Comparison of ENCODE assay signal across 1 cellular context in the genomic region with DNA sequence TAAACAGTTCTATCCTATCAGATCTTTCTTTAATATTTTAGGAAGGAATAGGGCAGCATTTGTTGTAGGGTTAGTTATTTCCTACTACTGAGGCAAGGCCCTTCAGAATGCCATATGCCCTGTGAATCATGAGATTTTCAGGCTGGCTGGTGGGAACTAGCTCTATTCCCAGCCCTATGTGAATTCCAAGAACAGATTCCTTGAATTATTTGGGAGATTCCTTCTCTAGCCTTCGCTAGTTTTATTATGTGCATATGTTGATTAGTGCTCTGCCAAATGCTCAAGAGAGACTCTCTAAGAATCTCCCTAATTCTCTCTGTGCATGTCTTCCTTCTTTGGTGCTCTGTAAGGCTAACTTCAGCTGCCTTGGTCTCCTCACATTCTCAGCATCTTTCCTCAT.
TF ChIP-seq lines count a peak whose summit lies in the region.

No MANE protein-coding gene starts in this region.

TF ChIP-seq in WTC11, 78 proteins besides CTCF, POLR2A, EP300 and RAD21 (continued from another document):
- TF ChIP-seq KAT7 (CRISPR knock-in tag; IDR thresholded peaks at IDR 0.05; ENCODE audit: borderline replicate concordance) (no peak), SP1 (CRISPR knock-in tag; conservative IDR thresholded peaks at IDR 0.05) (no peak)
- TF ChIP-seq, protein P1, sequence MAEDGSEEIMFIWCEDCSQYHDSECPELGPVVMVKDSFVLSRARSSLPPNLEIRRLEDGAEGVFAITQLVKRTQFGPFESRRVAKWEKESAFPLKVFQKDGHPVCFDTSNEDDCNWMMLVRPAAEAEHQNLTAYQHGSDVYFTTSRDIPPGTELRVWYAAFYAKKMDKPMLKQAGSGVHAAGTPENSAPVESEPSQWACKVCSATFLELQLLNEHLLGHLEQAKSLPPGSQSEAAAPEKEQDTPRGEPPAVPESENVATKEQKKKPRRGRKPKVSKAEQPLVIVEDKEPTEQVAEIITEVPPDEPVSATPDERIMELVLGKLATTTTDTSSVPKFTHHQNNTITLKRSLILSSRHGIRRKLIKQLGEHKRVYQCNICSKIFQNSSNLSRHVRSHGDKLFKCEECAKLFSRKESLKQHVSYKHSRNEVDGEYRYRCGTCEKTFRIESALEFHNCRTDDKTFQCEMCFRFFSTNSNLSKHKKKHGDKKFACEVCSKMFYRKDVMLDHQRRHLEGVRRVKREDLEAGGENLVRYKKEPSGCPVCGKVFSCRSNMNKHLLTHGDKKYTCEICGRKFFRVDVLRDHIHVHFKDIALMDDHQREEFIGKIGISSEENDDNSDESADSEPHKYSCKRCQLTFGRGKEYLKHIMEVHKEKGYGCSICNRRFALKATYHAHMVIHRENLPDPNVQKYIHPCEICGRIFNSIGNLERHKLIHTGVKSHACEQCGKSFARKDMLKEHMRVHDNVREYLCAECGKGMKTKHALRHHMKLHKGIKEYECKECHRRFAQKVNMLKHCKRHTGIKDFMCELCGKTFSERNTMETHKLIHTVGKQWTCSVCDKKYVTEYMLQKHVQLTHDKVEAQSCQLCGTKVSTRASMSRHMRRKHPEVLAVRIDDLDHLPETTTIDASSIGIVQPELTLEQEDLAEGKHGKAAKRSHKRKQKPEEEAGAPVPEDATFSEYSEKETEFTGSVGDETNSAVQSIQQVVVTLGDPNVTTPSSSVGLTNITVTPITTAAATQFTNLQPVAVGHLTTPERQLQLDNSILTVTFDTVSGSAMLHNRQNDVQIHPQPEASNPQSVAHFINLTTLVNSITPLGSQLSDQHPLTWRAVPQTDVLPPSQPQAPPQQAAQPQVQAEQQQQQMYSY (CRISPR knock-in tag; IDR thresholded peaks at IDR 0.05), result no peak
